21 cellular contexts compared by ENCODE assay signal in the genomic region with DNA sequence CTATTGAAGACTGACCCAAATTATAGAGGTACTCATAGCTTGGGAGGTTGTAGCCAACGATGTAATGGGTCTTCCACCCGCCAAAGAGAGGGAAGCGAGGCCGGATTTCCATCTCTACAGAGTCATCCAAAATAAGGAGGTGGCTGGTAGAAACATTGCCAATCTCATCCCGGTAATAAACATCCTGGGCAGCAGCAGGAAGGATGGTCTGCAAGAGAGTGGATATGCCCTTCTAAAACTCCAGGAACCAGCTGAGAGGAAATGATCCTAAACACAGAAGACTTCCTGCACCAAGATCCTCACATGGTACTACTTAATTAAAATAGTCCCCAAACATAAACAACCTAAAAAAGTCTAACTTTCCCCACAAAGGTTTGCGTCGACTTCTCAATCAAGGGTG. TPM values are rescaled to one million over a fixed set of nuclear protein-coding genes. Genes with fewer than 3 reads are reported as not detected.
A peak's percentile ranks its signal among the peaks of the same experiment; 100 is the strongest.
DNase-seq lines count a peak whose midpoint lies in the region; ATAC-seq, FAIRE-seq and TF ChIP-seq lines count a peak whose summit lies in the region.
"Had no signal": no experiment of that assay in that cellular context is flagged by ENCODE, and none has a peak within 500 bp of the region (broad histone marks: within the 10 kb centered on the region; RNA-seq: fewer than 3 reads in every experiment).

No MANE protein-coding gene starts in this region.

- no peak overlapping the region for H2AFZ ChIP-seq in endothelial cell of umbilical vein (ENCODE audit: low read depth, low read length)
- no peak overlapping the region for H2AFZ ChIP-seq in parathyroid adenoma

- H3K4me1 Mint-ChIP-seq in stimulated activated effector memory CD8-positive, alpha-beta T cell treated with anti-CD3 and anti-CD28 coated beads, Interleukin-12 subunit alpha, Interleukin-12 subunit beta, amount 100 ng/mL, for 72 hours, result peaks cover 13% of the 10 kb centered on the region
- H3K4me1 Mint-ChIP-seq: H9 had no signal

- H3K79me2 ChIP-seq in endothelial cell of umbilical vein (ENCODE audit: control insufficient read depth, insufficient read depth, low read length) (peaks cover 62% of the 10 kb centered on the region), parathyroid adenoma (peaks cover 51% of the 10 kb centered on the region)

- 83 to 86% methylated on average over 7 of the region's 7 CpGs for WGBS in thyroid gland, 2 donors

- peak overlapping the region; percentile 7 for H3K27ac ChIP-seq in endothelial cell of umbilical vein (ENCODE audit: insufficient read depth, low read depth, low read length)
- peak overlapping the region; percentile 48 for H3K27ac ChIP-seq in parathyroid adenoma
- peak overlapping the region in 2 of 3 donors; percentile 7 to 12 for H3K27ac ChIP-seq in thyroid gland
- H3K27ac ChIP-seq: A549, C4-2B had no signal

- H3K4me1 ChIP-seq in endothelial cell of umbilical vein (ENCODE audit: control insufficient read depth, extremely low read depth, insufficient read depth, low read length) (peaks cover 13% of the 10 kb centered on the region), parathyroid adenoma (no peaks in the 10 kb centered on the region), thyroid gland (peaks cover 0 to 5% of the 10 kb centered on the region in 2 donors)
- H3K4me1 ChIP-seq: A549, BE2C had no signal

- H3K9me1 ChIP-seq in endothelial cell of umbilical vein (replicated peaks; ENCODE audit: control insufficient read depth, extremely low read depth, insufficient read depth, low read length), result no peaks in the 10 kb centered on the region

- H3K9me3 Mint-ChIP-seq in stimulated activated effector memory CD8-positive, alpha-beta T cell treated with anti-CD3 and anti-CD28 coated beads, Interleukin-12 subunit alpha, Interleukin-12 subunit beta, amount 100 ng/mL, for 72 hours, result no peaks in the 10 kb centered on the region
- H3K9me3 Mint-ChIP-seq: CD8-positive, alpha-beta T cell; H9 had no signal

- H3K36me3 ChIP-seq in endothelial cell of umbilical vein (ENCODE audit: control insufficient read depth in 2 of 2, extremely low read depth in 1 of 2, insufficient read depth in 2 of 2, low read length in 2 of 2) (peaks cover 20 to 23% of the 10 kb centered on the region in 2 experiments), parathyroid adenoma (ENCODE audit: control insufficient read depth, insufficient read depth, low read length) (no peaks in the 10 kb centered on the region), thyroid gland (peaks cover 36 to 52% of the 10 kb centered on the region in 2 donors)

- POLR2A ChIA-PET in endothelial cell of umbilical vein (lab: Charles Lee), result no interaction called here

- H4K20me1 ChIP-seq in endothelial cell of umbilical vein (replicated peaks; ENCODE audit: control insufficient read depth, extremely low read depth, insufficient read depth, low read length), result no peaks in the 10 kb centered on the region

- TF ChIP-seq POLR2A in endothelial cell of umbilical vein (IDR thresholded peaks at IDR 0.05; ENCODE audit: low read depth, low read length) (no peak), thyroid gland (IDR thresholded peaks at IDR 0.05) (no peak)

- no peak overlapping the region for H3K27ac Mint-ChIP-seq in stimulated activated effector memory CD8-positive, alpha-beta T cell treated with anti-CD3 and anti-CD28 coated beads, Interleukin-12 subunit alpha, Interleukin-12 subunit beta, amount 100 ng/mL, for 72 hours
- H3K27ac Mint-ChIP-seq: CD8-positive, alpha-beta T cell; H9 had no signal

- H3K36me3 Mint-ChIP-seq in stimulated activated effector memory CD8-positive, alpha-beta T cell treated with anti-CD3 and anti-CD28 coated beads, Interleukin-12 subunit alpha, Interleukin-12 subunit beta, amount 100 ng/mL, for 72 hours, result peaks cover 100% of the 10 kb centered on the region

- no peak overlapping the region for H3K4me3 ChIP-seq in endothelial cell of umbilical vein (replicated peaks in 1 of 3; ENCODE audit: insufficient read depth in 1 of 3, low read depth in 1 of 3, low read length in 3 of 3)
- H3K4me3 ChIP-seq in parathyroid adenoma (ENCODE audit: low read depth, low read length), result no peak overlapping the region
- no peak overlapping the region for H3K4me3 ChIP-seq in thyroid gland (replicated peaks in 1 of 3)
- H3K4me3 ChIP-seq: A549 had no signal

- peak; percentile 42 for FAIRE-seq in endothelial cell of umbilical vein (lab: Jason Lieb, UNC)
- FAIRE-seq: A549, D721Med, GM12892 had no signal

- H3K27me3 ChIP-seq in endothelial cell of umbilical vein (ENCODE audit: control insufficient read depth in 2 of 2, insufficient read depth in 2 of 2, low read length in 2 of 2), result no peaks in the 10 kb centered on the region
- H3K27me3 ChIP-seq in parathyroid adenoma (ENCODE audit: control insufficient read depth, insufficient read depth, low read length), result no peaks in the 10 kb centered on the region
- H3K27me3 ChIP-seq in thyroid gland, result no peaks in the 10 kb centered on the region
- H3K27me3 ChIP-seq: BE2C had no signal

- H3K9me3 ChIP-seq in endothelial cell of umbilical vein (replicated peaks; ENCODE audit: control insufficient read depth, insufficient read depth, low read length) (no peaks in the 10 kb centered on the region), parathyroid adenoma (ENCODE audit: control insufficient read depth, low read length) (no peaks in the 10 kb centered on the region), thyroid gland (no peaks in the 10 kb centered on the region)
- H3K9me3 ChIP-seq: A549, BE2C had no signal

- TF ChIP-seq CTCF in endothelial cell of umbilical vein (IDR thresholded peaks at IDR 0.05; ENCODE audit: extremely low read depth in 1 of 2, insufficient read depth in 1 of 2, low read depth in 1 of 2, low read length in 2 of 2), result no peak
- no peak for TF ChIP-seq CTCF in parathyroid adenoma (IDR thresholded peaks at IDR 0.05)
- TF ChIP-seq CTCF in thyroid gland (IDR thresholded peaks at IDR 0.05), result no peak

- no peak for ATAC-seq in Right ventricle myocardium inferior
- no peak for ATAC-seq in stimulated activated effector memory CD8-positive, alpha-beta T cell treated with anti-CD3 and anti-CD28 coated beads, Interleukin-12 subunit alpha, Interleukin-12 subunit beta, amount 100 ng/mL, for 72 hours
- no peak for ATAC-seq in HG02970 (IDR thresholded peaks at IDR 0.05; ENCODE audit: low FRiP score, unreplicated experiment)
- ATAC-seq: A549; CD8-positive, alpha-beta T cell had no signal

- H3K9ac ChIP-seq in endothelial cell of umbilical vein (replicated peaks; ENCODE audit: extremely low read depth, insufficient read depth, low read length) (no peak overlapping the region), parathyroid adenoma (no peak overlapping the region)

- no peak overlapping the region for H3K4me2 ChIP-seq in endothelial cell of umbilical vein (ENCODE audit: insufficient read depth, low read length)
- H3K4me2 ChIP-seq in parathyroid adenoma (ENCODE audit: low read length), result no peak overlapping the region
- H3K4me2 ChIP-seq: A549 had no signal

- no peak overlapping the region for H3K4me3 Mint-ChIP-seq in stimulated activated effector memory CD8-positive, alpha-beta T cell treated with anti-CD3 and anti-CD28 coated beads, Interleukin-12 subunit alpha, Interleukin-12 subunit beta, amount 100 ng/mL, for 72 hours
- H3K4me3 Mint-ChIP-seq: CD8-positive, alpha-beta T cell; H9 had no signal

- intact Hi-C loops in cardiac septum (cut with DNase I), result no loop called here
- intact Hi-C loops in Right ventricle myocardium inferior (cut with DNase I), result no loop called here
- intact Hi-C loops in endothelial cell of umbilical vein (cut with micrococcal nuclease), result no loop called here
- intact Hi-C loops in thyroid gland (cut with DNase I), result no loop called here

- dilution Hi-C loops in endothelial cell of umbilical vein (cut with MboI; ENCODE audit: extremely low pct_ligation_motif_present, low sequenced_read_pairs), result no loop called here

- DNase-seq in cardiac septum (ENCODE audit: low spot score), result peak; percentile 14
- DNase-seq in Right ventricle myocardium inferior (ENCODE audit: missing footprints), result no peak
- DNase-seq in endothelial cell of umbilical vein (ENCODE audit: low read depth, low spot score), result no peak
- no peak for DNase-seq in thyroid gland
- DNase-seq in stimulated activated CD4-positive, alpha-beta T cell treated with anti-CD3 and anti-CD28 coated beads, Interleukin-1b, Interleukin-23, amount 100 ng/mL, for 48 hours, result no peak
- no peak for DNase-seq in stimulated activated effector memory CD8-positive, alpha-beta T cell treated with anti-CD3 and anti-CD28 coated beads, Interleukin-12 subunit alpha, Interleukin-12 subunit beta, amount 100 ng/mL, for 72 hours (ENCODE audit: low spot score in 2 of 2)
- DNase-seq: BE2C; CD8-positive, alpha-beta T cell; COR-L47; DMS153; DND-41; GDM1; GOT3; H9; IMR-90 had no signal

- CTCF ChIA-PET in endothelial cell of umbilical vein (lab: Charles Lee), result interaction anchor here (3.2 kb wide), 1 partner anchor 12 kb away, joined by 13 read pairs; no protein-coding TSS in a partner anchor

- BruUV-seq in endothelial cell of umbilical vein (replicated peaks; lab: Mats Ljungman, UMichigan), result no TSS peak

TF ChIP-seq in endothelial cell of umbilical vein, 7 proteins besides CTCF, POLR2A, EP300 and RAD21:
- TF ChIP-seq GATA2 (IDR thresholded peaks at IDR 0.05; ENCODE audit: insufficient read depth, insufficient read length, low read depth, low read length), result no peak
- no peak for TF ChIP-seq POLR2AphosphoS5 (IDR thresholded peaks at IDR 0.05; ENCODE audit: insufficient read depth, low read depth, low read length)
- no peak for TF ChIP-seq EZH2 (IDR thresholded peaks at IDR 0.05; ENCODE audit: borderline replicate concordance, low read depth, low read length, severe bottlenecking)
- no peak for TF ChIP-seq JUN (IDR thresholded peaks at IDR 0.05; ENCODE audit: borderline replicate concordance, insufficient read depth, insufficient read length, low read depth)
- TF ChIP-seq FOS (IDR thresholded peaks at IDR 0.05; ENCODE audit: borderline replicate concordance, insufficient read depth, low read length), result no peak
- no peak for TF ChIP-seq MYC (IDR thresholded peaks at IDR 0.05; ENCODE audit: low read depth, low read length)
- TF ChIP-seq, protein P1, sequence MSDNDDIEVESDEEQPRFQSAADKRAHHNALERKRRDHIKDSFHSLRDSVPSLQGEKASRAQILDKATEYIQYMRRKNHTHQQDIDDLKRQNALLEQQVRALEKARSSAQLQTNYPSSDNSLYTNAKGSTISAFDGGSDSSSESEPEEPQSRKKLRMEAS (IDR thresholded peaks at IDR 0.05; ENCODE audit: insufficient read depth, insufficient read length), result no peak

RNA-seq across cellular contexts. Expression of gene RPN1, which starts 20.7 kb away (rescaled TPM):
- total RNA-seq in cardiac septum (84.9 TPM), Right ventricle myocardium inferior (119 TPM), endothelial cell of umbilical vein (244 and 250 TPM in 2 replicates), thyroid gland (100 to 1,000 TPM; 368 to 750 (median 528) TPM)
- 251 and 266 TPM in 2 replicates for polyA plus RNA-seq in endothelial cell of umbilical vein
- polyA plus RNA-seq in endothelial cell of umbilical vein (2011; cell fraction: cytosol; rRNA removed), result 266 and 288 TPM in 2 replicates
- 163 and 181 TPM in 2 replicates for polyA plus RNA-seq in endothelial cell of umbilical vein (2011; cell fraction: nucleus; rRNA removed)
- polyA plus RNA-seq in endothelial cell of umbilical vein (2012), result 198 and 216 TPM in 2 replicates
- polyA minus RNA-seq in endothelial cell of umbilical vein, result 510 and 528 TPM in 2 replicates
- 275 TPM for polyA minus RNA-seq in endothelial cell of umbilical vein (2011; cell fraction: cytosol; rRNA and poly(A)+ RNA removed)
- 128 and 181 TPM in 2 replicates for polyA minus RNA-seq in endothelial cell of umbilical vein (2011; cell fraction: nucleus; rRNA and poly(A)+ RNA removed)
